In genomic region chr17:7380321-7380720, GRCh38 we compare ENCODE assay signal across 11 cellular contexts. TPM values are rescaled to one million over a fixed set of nuclear protein-coding genes. Genes with fewer than 3 reads are reported as not detected.
A peak's percentile ranks its signal among the peaks of the same experiment; 100 is the strongest.
DNase-seq lines count a peak whose midpoint lies in the region; ATAC-seq and TF ChIP-seq lines count a peak whose summit lies in the region.
"Had no signal": no experiment of that assay in that cellular context is flagged by ENCODE, and none has a peak within 500 bp of the region (broad histone marks: within the 10 kb centered on the region; RNA-seq: fewer than 3 reads in every experiment).

No MANE protein-coding gene starts in this region.

- H3K4me1 Mint-ChIP-seq in Calu3 (ENCODE audit: low read depth, unreplicated experiment) = peaks cover 8% of the 10 kb centered on the region
- peaks cover 3% of the 10 kb centered on the region for H3K4me1 Mint-ChIP-seq in glutamatergic neuron (ENCODE audit: low read depth, unreplicated experiment)

- H3K9me3 ChIP-seq in Peyer's patch (no peaks in the 10 kb centered on the region), trophoblast cell (ENCODE audit: insufficient read depth, low read depth, low read length) (peaks cover 4% of the 10 kb centered on the region)

- intact Hi-C loops in Calu3 (cut with micrococcal nuclease; ENCODE audit: unreplicated experiment) = no loop called here

- no peaks in the 10 kb centered on the region for H3K36me3 ChIP-seq in Peyer's patch
- peaks cover 3 to 11% of the 10 kb centered on the region in 2 experiments for H3K36me3 ChIP-seq in trophoblast cell (ENCODE audit: control insufficient read depth in 1 of 2, insufficient read depth in 2 of 2, low read length in 2 of 2)

- peak overlapping the region; percentile 70 for H3K14ac ChIP-seq in trophoblast cell (ENCODE audit: low read length)

- H2AFZ ChIP-seq in trophoblast cell (ENCODE audit: insufficient read depth, low read length, poor library complexity) = peak overlapping the region; percentile 34

- WGBS in trophoblast cell (ENCODE audit: extremely low coverage, insufficient coverage, insufficient read length) = no CpG with 5 or more reads among the region's 7 CpGs

- peak overlapping the region; percentile 1 for H4K12ac ChIP-seq in trophoblast cell (ENCODE audit: low read depth, low read length)

- peak overlapping the region; percentile 71 for H3K4me2 ChIP-seq in trophoblast cell (ENCODE audit: low read length)

- H3K27me3 Mint-ChIP-seq in Calu3 (ENCODE audit: unreplicated experiment) (no peaks in the 10 kb centered on the region), glutamatergic neuron (ENCODE audit: unreplicated experiment) (peaks cover 24% of the 10 kb centered on the region)

- H3K4me1 ChIP-seq in Peyer's patch = peaks cover 0 to 17% (median 7%) of the 10 kb centered on the region in 4 donors
- H3K4me1 ChIP-seq in trophoblast cell (ENCODE audit: control insufficient read depth in 1 of 2, insufficient read depth in 2 of 2, low read length in 2 of 2) = peaks cover 24 to 25% of the 10 kb centered on the region in 2 experiments

- TF ChIP-seq CTCF in Calu3 (IDR thresholded peaks at IDR 0.05; ENCODE audit: unreplicated experiment) (no peak), Peyer's patch (IDR thresholded peaks at IDR 0.05) (peak in 1 of 6 experiments; percentile 4), glutamatergic neuron (IDR thresholded peaks at IDR 0.05; ENCODE audit: partially characterized antibody, unreplicated experiment) (no peak)

- peak overlapping the region; percentile 87 for H3K4me3 Mint-ChIP-seq in Calu3 (ENCODE audit: low read depth, unreplicated experiment)
- peak overlapping the region; percentile 63 for H3K4me3 Mint-ChIP-seq in glutamatergic neuron (ENCODE audit: unreplicated experiment)

- H3K27ac Mint-ChIP-seq in Calu3 (ENCODE audit: unreplicated experiment) (peak overlapping the region; percentile 64), glutamatergic neuron (ENCODE audit: unreplicated experiment) (no peak overlapping the region)

- TF ChIP-seq POLR2A in Peyer's patch (IDR thresholded peaks at IDR 0.05) = no peak

- BruUV-seq in Calu3 (replicated peaks; lab: Mats Ljungman, UMichigan) = no TSS peak

- no peaks in the 10 kb centered on the region for H3K9me3 Mint-ChIP-seq in Calu3 (ENCODE audit: low read depth, unreplicated experiment)
- H3K9me3 Mint-ChIP-seq in glutamatergic neuron (ENCODE audit: unreplicated experiment) = peaks cover 21% of the 10 kb centered on the region

- no peak overlapping the region for H3K23ac ChIP-seq in trophoblast cell (ENCODE audit: low read length)

- H3K27ac ChIP-seq in Peyer's patch (peak overlapping the region; percentile 55 to 82 (median 70)), trophoblast cell (ENCODE audit: low read depth, low read length) (no peak overlapping the region)

- H4K91ac ChIP-seq in trophoblast cell (ENCODE audit: low read depth, low read length) = peak overlapping the region; percentile 65

- DNase-seq in Calu3 (no peak), Peyer's patch (peak in 1 of 3 donors; percentile 57), glutamatergic neuron (no peak), trophoblast cell (peak; percentile 87 to 94), T-helper 9 cell (no peak), MV-4-11 (lab: John Stamatoyannopoulos, UW) (no peak)
- DNase-seq: hippocampal formation; stimulated activated CD8-positive, alpha-beta memory T cell treated with anti-CD3 and anti-CD28 coated beads, Interleukin-4, amount 100 ng/mL, for 48 hours had no signal

- H4K8ac ChIP-seq in trophoblast cell (ENCODE audit: low read depth, low read length) = peak overlapping the region; percentile 77

- no peaks in the 10 kb centered on the region for H3K79me2 ChIP-seq in trophoblast cell (ENCODE audit: control insufficient read depth, insufficient read depth, low read length, poor library complexity)

- no peak overlapping the region for H2BK5ac ChIP-seq in trophoblast cell (ENCODE audit: low read depth, low read length, poor library complexity)

- ATAC-seq in GM21515 (IDR thresholded peaks at IDR 0.05; ENCODE audit: unreplicated experiment) (no peak), GM21381 (IDR thresholded peaks at IDR 0.05; ENCODE audit: unreplicated experiment) (no peak)

- no peaks in the 10 kb centered on the region for H3K27me3 ChIP-seq in Peyer's patch
- no peaks in the 10 kb centered on the region for H3K27me3 ChIP-seq in trophoblast cell (ENCODE audit: insufficient read depth, low read length)

- no peak overlapping the region for H2BK120ac ChIP-seq in trophoblast cell (ENCODE audit: insufficient read depth, low read length, poor library complexity)

- H3K4ac ChIP-seq in trophoblast cell (ENCODE audit: low read depth, low read length) = peak overlapping the region; percentile 5

- H3K79me1 ChIP-seq in trophoblast cell (ENCODE audit: low read length) = peaks cover 7% of the 10 kb centered on the region

- no peak overlapping the region for H3K9ac ChIP-seq in trophoblast cell (ENCODE audit: low read length)

- no peak overlapping the region for H2AK5ac ChIP-seq in trophoblast cell (ENCODE audit: low read length)

- H3K18ac ChIP-seq in trophoblast cell (ENCODE audit: low read length) = peak overlapping the region; percentile 53

- H2BK12ac ChIP-seq in trophoblast cell (ENCODE audit: low read length) = no peak overlapping the region

- peak overlapping the region; percentile 24 to 73 (median 50) for H3K4me3 ChIP-seq in Peyer's patch
- H3K4me3 ChIP-seq in trophoblast cell (ENCODE audit: low read depth, low read length) = no peak overlapping the region

- CTCF ChIA-PET in Calu3 (lab: Charles Lee) = interaction anchor here (0.8 kb wide), 1 partner anchor 24 kb away, joined by 4 read pairs; no protein-coding TSS in a partner anchor

- H3K36me3 Mint-ChIP-seq in Calu3 (ENCODE audit: insufficient read depth, unreplicated experiment) = peaks cover 32% of the 10 kb centered on the region
- peaks cover 8% of the 10 kb centered on the region for H3K36me3 Mint-ChIP-seq in glutamatergic neuron (ENCODE audit: unreplicated experiment)

RNA-seq across cellular contexts. Expression of gene TNK1, which starts 0.6 kb away (rescaled TPM):
- 7.0 and 8.6 TPM in 2 replicates for total RNA-seq in Calu3 (2022)
- total RNA-seq in Peyer's patch = 10 to 100 TPM; 19.8 to 54.4 (median 44.4) TPM
- total RNA-seq in glutamatergic neuron (ENCODE audit: unreplicated experiment) = 0.34 TPM
- polyA plus RNA-seq in trophoblast cell (2013) = 3.4 TPM in 2 replicates

RNA-seq across cellular contexts. Expression of gene PLSCR3, which starts 14.0 kb away (rescaled TPM):
- 21.9 and 26.3 TPM in 2 replicates for total RNA-seq in Calu3 (2022)
- 10 to 100 TPM; 10.7 to 38.8 (median 21.9) TPM for total RNA-seq in Peyer's patch
- total RNA-seq in glutamatergic neuron (ENCODE audit: unreplicated experiment) = 78.1 TPM
- 88.4 and 89.2 TPM in 2 replicates for polyA plus RNA-seq in trophoblast cell (2013)

RNA-seq across cellular contexts. Expression of gene TMEM256, which starts 23.6 kb away (rescaled TPM):
- total RNA-seq in Calu3 (2022) (47.8 and 51.5 TPM in 2 replicates), Peyer's patch (100 to 1,000 TPM in 2 of 4 donors, 10 to 100 TPM in 2; 37.1 to 334 (median 126) TPM), glutamatergic neuron (ENCODE audit: unreplicated experiment) (51.6 TPM)
- polyA plus RNA-seq in trophoblast cell (2013) = 134 and 152 TPM in 2 replicates

RNA-seq across cellular contexts. Expression of gene TMEM95, which starts 25.4 kb away (rescaled TPM):
- total RNA-seq in Calu3 (2022) (not detected in 2 replicates), Peyer's patch (not detected), glutamatergic neuron (ENCODE audit: unreplicated experiment) (not detected)
- polyA plus RNA-seq in trophoblast cell (2013) = not detected in 2 replicates
- polyA plus RNA-seq: IgD-negative memory B cell had no signal

RNA-seq across cellular contexts. Expression of gene NLGN2, which starts 27.3 kb away (rescaled TPM):
- 13.9 and 14.6 TPM in 2 replicates for total RNA-seq in Calu3 (2022)
- total RNA-seq in Peyer's patch = 1 to 10 TPM in 3 of 4 donors, under 1 TPM in 1; 0.88 to 9.9 (median 5.8) TPM
- 90.8 TPM for total RNA-seq in glutamatergic neuron (ENCODE audit: unreplicated experiment)
- 25.8 and 25.9 TPM in 2 replicates for polyA plus RNA-seq in trophoblast cell (2013)
- polyA plus RNA-seq: IgD-negative memory B cell had no signal

Comparison
In these comparisons a context has a peak if more than half of its experiments do, and no peak if none do; other contexts are left out.
1. DNase-seq: peak in trophoblast cell (2 of 2); none in Calu3 (single experiment), glutamatergic neuron (single experiment), T-helper 9 cell (single experiment) and MV-4-11 (single experiment).